ENCODE assay signal across 9 cellular contexts in the genomic region with DNA sequence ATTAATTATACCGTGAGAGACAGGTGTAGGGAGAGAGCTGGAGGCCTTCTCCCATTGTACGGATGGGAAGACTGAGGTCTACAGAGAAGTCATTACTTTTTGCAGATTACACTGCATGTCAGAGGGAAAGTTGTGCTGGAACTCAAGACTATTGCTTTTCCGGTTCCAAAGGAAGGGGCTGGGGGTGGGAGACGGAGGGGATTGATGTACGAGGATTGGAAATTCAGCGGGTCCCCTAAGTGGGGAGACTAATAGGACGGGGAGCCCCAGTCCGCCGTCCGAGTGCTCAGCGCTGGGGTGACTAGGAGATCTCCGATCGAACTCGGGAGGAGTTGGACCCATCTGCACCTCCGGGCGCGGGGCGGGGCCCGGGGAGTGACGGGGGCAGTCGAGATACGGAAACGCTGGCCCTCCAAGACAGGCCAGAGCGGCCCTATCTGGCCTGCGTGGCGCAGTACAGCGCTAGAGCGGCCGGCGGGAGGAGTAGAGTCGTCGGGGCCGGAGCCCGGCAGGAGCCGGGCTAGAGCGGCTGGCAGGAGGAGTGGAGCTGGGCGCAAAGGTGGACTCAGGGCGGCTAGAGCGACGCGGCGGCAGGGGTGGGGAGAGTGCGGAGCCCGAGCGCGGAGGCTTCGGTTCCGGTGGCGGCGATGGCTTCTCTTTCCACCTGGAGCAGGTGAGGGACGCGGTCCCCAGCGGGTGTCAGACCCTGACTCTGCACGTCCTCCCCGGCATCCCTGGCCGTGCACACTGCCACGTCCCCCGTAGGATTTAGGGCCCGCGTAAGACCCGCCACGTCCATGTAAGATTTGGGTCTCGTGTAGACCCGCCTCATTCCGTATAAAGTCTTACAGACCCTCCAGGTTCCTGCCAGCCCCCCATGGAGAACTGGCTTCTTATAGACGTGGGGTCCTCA. TPM values are rescaled to one million over a fixed set of nuclear protein-coding genes. Genes with fewer than 3 reads are reported as not detected.
DNase-seq lines count a peak whose midpoint lies in the region; ATAC-seq, FAIRE-seq and TF ChIP-seq lines count a peak whose summit lies in the region.
"Had no signal": no experiment of that assay in that cellular context is flagged by ENCODE, and none has a peak within 500 bp of the region (broad histone marks: within the 10 kb centered on the region; RNA-seq: fewer than 3 reads in every experiment).

No MANE protein-coding gene starts in this region.

- intact Hi-C loops in left colon (cut with DNase I, micrococcal nuclease) = no loop called here

- TF ChIP-seq CTCF in BE2C (IDR thresholded peaks at IDR 0.05; ENCODE audit: low read depth, low read length) = 0 out of 2 replicates have a peak, but pooled peaks have one; percentile 17

- no peaks in the 10 kb centered on the region for H3K36me3 ChIP-seq in BE2C

- peaks cover 17% of the 10 kb centered on the region for H3K27me3 ChIP-seq in BE2C

- peak; percentile 93 for TF ChIP-seq POLR2A in GM19193 (IDR thresholded peaks at IDR 0.05; ENCODE audit: extremely low read depth, insufficient read depth, insufficient read length)

- H3K4me3 ChIP-seq in BE2C (ENCODE audit: low read depth, low read length) = peak overlapping the region; percentile 94

- no peaks in the 10 kb centered on the region for H3K9me3 ChIP-seq in BE2C

- ATAC-seq in HG03432 (IDR thresholded peaks at IDR 0.05; ENCODE audit: unreplicated experiment) (peak; percentile 77), left colon (peak; percentile 88)

- DNase-seq in BE2C (peak; percentile 97), NCI-H510A (lab: John Stamatoyannopoulos, UW) (peak; percentile 98), left colon (peak; percentile 96)
- peak; percentile 84 for DNase-seq in activated CD4-positive, alpha-beta T cell treated with anti-CD3 and anti-CD28 coated beads for 4 hours
- DNase-seq in stimulated activated CD4-positive, alpha-beta T cell treated with anti-CD3 and anti-CD28 coated beads, Interleukin-1b, Interleukin-23, amount 100 ng/mL, for 4 hours (ENCODE audit: low read depth in 2 of 2) = peak; percentile 71 to 86

- FAIRE-seq in colon (lab: Jason Lieb, UNC) = peak; percentile 60
- FAIRE-seq: islet of Langerhans had no signal

- no peaks in the 10 kb centered on the region for H3K4me1 ChIP-seq in BE2C

RNA-seq across cellular contexts. Expression of a gene that starts 1.1 kb away (rescaled TPM):
- polyA plus RNA-seq in BE2C (2012; ENCODE audit: insufficient read depth, insufficient read length, low read depth) = 33.2 TPM
- total RNA-seq in left colon = 10 to 100 TPM; 87.8 to 93.6 TPM

RNA-seq across cellular contexts. Expression of a gene that starts 7.0 kb away (rescaled TPM):
- polyA plus RNA-seq in BE2C (2012; ENCODE audit: insufficient read depth, insufficient read length, low read depth) = not detected
- 10 to 100 TPM in 1 of 2 donors, 1 to 10 TPM in 1; 3.9 to 13.7 TPM for total RNA-seq in left colon

RNA-seq across cellular contexts. Expression of a gene that starts 24.0 kb away (rescaled TPM):
- 1,584 TPM for polyA plus RNA-seq in BE2C (2012; ENCODE audit: insufficient read depth, insufficient read length, low read depth)
- total RNA-seq in left colon = 1,000 to 10,000 TPM; 1,474 to 1,504 TPM

RNA-seq across cellular contexts. Expression of a gene that starts 39.2 kb away (rescaled TPM):
- polyA plus RNA-seq in BE2C (2012; ENCODE audit: insufficient read depth, insufficient read length, low read depth) = not detected
- not detected for total RNA-seq in left colon

RNA-seq across cellular contexts. Expression of a gene that starts 39.6 kb away (rescaled TPM):
- polyA plus RNA-seq in BE2C (2012; ENCODE audit: insufficient read depth, insufficient read length, low read depth) = not detected
- total RNA-seq in left colon = not detected

Comparison
In these comparisons a context has a peak if more than half of its experiments do, and no peak if none do; other contexts are left out.
1. Peak in every context shown above with its lines: DNase-seq, ATAC-seq and H3K4me3 ChIP-seq.